In the genomic region with DNA sequence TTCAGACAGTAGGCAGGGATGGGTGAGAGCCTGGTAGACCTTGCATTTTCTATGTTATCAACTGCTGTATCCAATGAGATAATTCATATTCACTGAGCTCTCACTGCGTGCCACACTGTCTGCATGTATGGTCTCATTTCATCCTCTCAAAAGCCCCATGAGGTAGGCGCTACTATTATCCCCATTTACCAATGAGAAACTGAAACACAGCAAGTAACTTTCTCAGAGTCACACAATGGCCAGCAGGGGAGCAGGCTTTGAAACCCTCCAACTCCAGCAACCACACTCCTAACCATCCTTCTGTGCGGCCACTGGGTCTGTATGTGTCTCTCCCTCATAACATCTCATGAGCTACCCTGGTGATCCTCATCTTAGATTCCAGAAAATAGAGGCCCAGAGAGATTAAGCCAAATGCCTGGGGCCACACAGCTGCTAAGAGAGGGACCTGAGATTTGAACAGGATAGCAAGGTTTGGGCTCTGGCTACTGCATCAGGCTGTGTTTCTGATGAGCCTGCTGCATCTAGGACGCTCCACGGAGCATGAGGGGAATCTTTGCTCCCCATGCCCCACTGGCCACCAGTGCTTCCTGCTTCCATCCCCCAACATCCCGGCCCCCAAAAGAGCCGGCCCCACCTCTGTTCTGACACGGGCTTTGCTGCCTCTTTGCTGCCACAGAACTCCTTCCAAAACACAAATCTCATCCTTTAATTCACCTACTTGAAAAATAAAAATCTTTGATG, we compare ENCODE assay signal across 9 cellular contexts. TPM values are rescaled to one million over a fixed set of nuclear protein-coding genes. Genes with fewer than 3 reads are reported as not detected.
DNase-seq lines count a peak whose midpoint lies in the region; ATAC-seq lines count a peak whose summit lies in the region.
"Had no signal": no experiment of that assay in that cellular context is flagged by ENCODE, and none has a peak within 500 bp of the region (broad histone marks: within the 10 kb centered on the region; RNA-seq: fewer than 3 reads in every experiment).

No MANE protein-coding gene starts in this region.

- peak; percentile 40 for DNase-seq in D341Med (ENCODE audit: low spot score)
- DNase-seq in activated CD4-positive, alpha-beta memory T cell treated with anti-CD3 and anti-CD28 coated beads, Interleukin-2, amount 10 ng/mL, durations not matched to agents 7 days and 5 days = peak; percentile 68
- peak; percentile 51 for DNase-seq in islet precursor cell
- no peak for DNase-seq in NCI-H345 treated with DMSO at 0.1 percent for 48 hours (lab: John Stamatoyannopoulos, UW; ENCODE audit: unreplicated experiment)
- no peak for DNase-seq in SW480 (ENCODE audit: low spot score)
- DNase-seq in medulla oblongata (ENCODE audit: extremely low spot score) = no peak

- H3K27me3 Mint-ChIP-seq in activated CD4-positive, alpha-beta memory T cell treated with anti-CD3 and anti-CD28 coated beads, Interleukin-2, amount 10 ng/mL, durations not matched to agents 7 days and 5 days = peaks cover 40% of the 10 kb centered on the region

- H3K4me3 Mint-ChIP-seq in activated CD4-positive, alpha-beta memory T cell treated with anti-CD3 and anti-CD28 coated beads, Interleukin-2, amount 10 ng/mL, durations not matched to agents 7 days and 5 days = peak overlapping the region; percentile 74
- H3K4me3 Mint-ChIP-seq: brain had no signal

- H3K9me3 Mint-ChIP-seq in activated CD4-positive, alpha-beta memory T cell treated with anti-CD3 and anti-CD28 coated beads, Interleukin-2, amount 10 ng/mL, durations not matched to agents 7 days and 5 days = no peaks in the 10 kb centered on the region

- H3K36me3 Mint-ChIP-seq in activated CD4-positive, alpha-beta memory T cell treated with anti-CD3 and anti-CD28 coated beads, Interleukin-2, amount 10 ng/mL, durations not matched to agents 7 days and 5 days (ENCODE audit: low read depth) = peaks cover 33% of the 10 kb centered on the region
- H3K36me3 Mint-ChIP-seq: brain had no signal

- peak; percentile 30 for ATAC-seq in HG02885 (IDR thresholded peaks at IDR 0.05; ENCODE audit: poor library complexity, unreplicated experiment)
- ATAC-seq in GM19467 (IDR thresholded peaks at IDR 0.05; ENCODE audit: unreplicated experiment) = no peak

- CTCF ChIA-PET in activated CD4-positive, alpha-beta memory T cell treated with anti-CD3 and anti-CD28 coated beads, Interleukin-2, amount 10 ng/mL, durations not matched to agents 7 days and 5 days (lab: Charles Lee) = interaction anchor here (0.5 to 13.0 kb wide), 27 partner anchors 8 to 261 kb away, joined by 3 to 266 read pairs (median 6); a partner anchor contains a TSS

- H3K27ac Mint-ChIP-seq in activated CD4-positive, alpha-beta memory T cell treated with anti-CD3 and anti-CD28 coated beads, Interleukin-2, amount 10 ng/mL, durations not matched to agents 7 days and 5 days = peak overlapping the region; percentile 91

- peaks cover 80% of the 10 kb centered on the region for H3K4me1 Mint-ChIP-seq in activated CD4-positive, alpha-beta memory T cell treated with anti-CD3 and anti-CD28 coated beads, Interleukin-2, amount 10 ng/mL, durations not matched to agents 7 days and 5 days

- POLR2A ChIA-PET in activated CD4-positive, alpha-beta memory T cell treated with anti-CD3 and anti-CD28 coated beads, Interleukin-2, amount 10 ng/mL, durations not matched to agents 7 days and 5 days (lab: Charles Lee) = interaction anchor here (0.7 to 7.6 kb wide), 21 partner anchors 8 to 463 kb away, joined by 3 to 130 read pairs (median 12); a partner anchor contains a TSS

RNA-seq across cellular contexts. Expression of a gene that starts 3.2 kb away (rescaled TPM):
- 10 to 100 TPM; 43.3 to 44.6 TPM for total RNA-seq in activated CD4-positive, alpha-beta memory T cell treated with anti-CD3 and anti-CD28 coated beads, Interleukin-2, amount 10 ng/mL, durations not matched to agents 7 days and 5 days

Comparison
In these comparisons a context has a peak if more than half of its experiments do, and no peak if none do; other contexts are left out.
1. DNase-seq: peak in D341Med (single experiment), activated CD4-positive, alpha-beta memory T cell treated with anti-CD3 and anti-CD28 coated beads, Interleukin-2, amount 10 ng/mL, durations not matched to agents 7 days and 5 days (single experiment) and islet precursor cell (single experiment); none in NCI-H345 treated with DMSO at 0.1 percent for 48 hours (single experiment), SW480 (single experiment) and medulla oblongata (single experiment).